ENCODE assay signal across 17 cellular contexts in the genomic region with DNA sequence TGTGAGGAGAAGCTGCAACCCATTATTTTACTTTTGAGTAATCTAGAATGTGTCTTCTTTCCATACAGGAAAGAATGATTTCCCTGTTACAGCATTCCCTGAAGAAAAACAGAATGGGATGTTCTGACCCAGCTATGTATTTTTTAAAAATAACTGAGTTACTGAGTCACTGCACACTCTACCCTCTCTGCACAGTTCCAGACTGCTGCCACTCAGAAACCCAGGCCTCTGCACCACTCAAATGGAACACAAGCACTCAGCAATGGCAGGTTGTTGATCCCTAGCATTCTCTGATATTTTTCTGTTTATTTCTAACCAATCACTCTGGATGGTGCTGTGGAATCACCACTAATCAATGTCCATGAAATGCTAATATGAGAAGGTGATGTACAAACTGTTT.
DNase-seq lines count a peak whose midpoint lies in the region; TF ChIP-seq lines count a peak whose summit lies in the region.
"Had no signal": no experiment of that assay in that cellular context is flagged by ENCODE, and none has a peak within 500 bp of the region (broad histone marks: within the 10 kb centered on the region; RNA-seq: fewer than 3 reads in every experiment).

No MANE protein-coding gene starts in this region.

- no peak overlapping the region for H3K4me3 Mint-ChIP-seq in Caco-2 (ENCODE audit: unreplicated experiment)
- H3K4me3 Mint-ChIP-seq: CD4-positive, alpha-beta T cell; GM23338; HFFc6; IgD-negative memory B cell had no signal

- no peaks in the 10 kb centered on the region for H3K9me3 Mint-ChIP-seq in Caco-2 (ENCODE audit: unreplicated experiment)
- H3K9me3 Mint-ChIP-seq: GM23338 had no signal

- POLR2A ChIA-PET in Caco-2 (lab: Charles Lee): no interaction called here

- in situ Hi-C loops in Caki2 (cut with HindIII; ENCODE audit: low pct_unique_long_range_greater_than_20kb, low sequenced_read_pairs): no loop called here

- H3K36me3 Mint-ChIP-seq in Caco-2 (ENCODE audit: insufficient read depth, unreplicated experiment): no peaks in the 10 kb centered on the region

- H3K36me3 ChIP-seq in thyroid gland (no peaks in the 10 kb centered on the region), MG63 (no peaks in the 10 kb centered on the region), Caco-2 (ENCODE audit: control insufficient read depth, insufficient read depth, low read length) (no peaks in the 10 kb centered on the region)

- H3K27me3 Mint-ChIP-seq in Caco-2 (ENCODE audit: insufficient read depth, unreplicated experiment): no peaks in the 10 kb centered on the region
- H3K27me3 Mint-ChIP-seq: CD4-positive, alpha-beta T cell; IgD-negative memory B cell had no signal

- DNase-seq in Caki2 (ENCODE audit: low read depth) (peak; percentile 19), epithelial cell of proximal tubule (ENCODE audit: low read depth) (peak; percentile 19), kidney tubule cell (ENCODE audit: low spot score) (peak; percentile 58), thyroid gland (peak; percentile 9 to 24), dermis blood vessel endothelial cell (no peak), MG63 (no peak), Caco-2 (no peak)
- DNase-seq: AML-193; Calu3; CD4-positive, alpha-beta T cell; DMS79 treated with DMSO at 0.1 percent for 48 hours; GF-D8; H7; HFFc6 had no signal

- no peak overlapping the region for H3K27ac ChIP-seq in thyroid gland
- H3K27ac ChIP-seq: C4-2B had no signal

- H3K4me1 Mint-ChIP-seq in Caco-2 (ENCODE audit: low read depth, unreplicated experiment): no peaks in the 10 kb centered on the region
- H3K4me1 Mint-ChIP-seq: GM23338, IgD-negative memory B cell had no signal

- intact Hi-C loops in thyroid gland (cut with DNase I): no loop called here
- intact Hi-C loops in Caco-2 (cut with micrococcal nuclease; ENCODE audit: unreplicated experiment): no loop called here

- no peak overlapping the region for H3K27ac Mint-ChIP-seq in Caco-2 (ENCODE audit: unreplicated experiment)
- H3K27ac Mint-ChIP-seq: CD4-positive, alpha-beta T cell; GM23338; HFFc6; IgD-negative memory B cell had no signal

- CTCF ChIA-PET in Caco-2 (lab: Charles Lee): no interaction called here

- no peaks in the 10 kb centered on the region for H3K4me1 ChIP-seq in thyroid gland
- no peaks in the 10 kb centered on the region for H3K4me1 ChIP-seq in Caco-2

- BruUV-seq in Caco-2 (replicated peaks; lab: Mats Ljungman, UMichigan): no TSS peak

- no peak for TF ChIP-seq POLR2A in thyroid gland (IDR thresholded peaks at IDR 0.05)

- H3K4me3 ChIP-seq in epithelial cell of proximal tubule (ENCODE audit: low read depth, low read length): no peak overlapping the region
- no peak overlapping the region for H3K4me3 ChIP-seq in thyroid gland (replicated peaks in 1 of 3)
- H3K4me3 ChIP-seq in MG63: no peak overlapping the region
- H3K4me3 ChIP-seq in Caco-2 (ENCODE audit: low read depth, low read length): no peak overlapping the region
- H3K4me3 ChIP-seq: GM23338 had no signal

- TF ChIP-seq CTCF in epithelial cell of proximal tubule (conservative IDR thresholded peaks at IDR 0.05; ENCODE audit: low read depth, low read length): no peak
- no peak for TF ChIP-seq CTCF in thyroid gland (IDR thresholded peaks at IDR 0.05)
- no peak for TF ChIP-seq CTCF in Caco-2 (IDR thresholded peaks at IDR 0.05; ENCODE audit: insufficient read depth in 1 of 2, low read depth in 1 of 2, low read length in 1 of 2, severe bottlenecking in 1 of 2, unreplicated experiment in 1 of 2)

- H3K9me3 ChIP-seq in thyroid gland: no peaks in the 10 kb centered on the region
- H3K9me3 ChIP-seq in MG63: no peaks in the 10 kb centered on the region
- no peaks in the 10 kb centered on the region for H3K9me3 ChIP-seq in Caco-2

- H3K27me3 ChIP-seq in thyroid gland (no peaks in the 10 kb centered on the region), MG63 (no peaks in the 10 kb centered on the region), Caco-2 (replicated peaks; ENCODE audit: control insufficient read depth, insufficient read depth, low read length) (no peaks in the 10 kb centered on the region)

Comparison
In these comparisons a context has a peak if more than half of its experiments do, and no peak if none do; other contexts are left out.
1. DNase-seq: peak in Caki2 (single experiment), epithelial cell of proximal tubule (single experiment), kidney tubule cell (single experiment) and thyroid gland (2 of 2); none in dermis blood vessel endothelial cell (single experiment), MG63 (single experiment) and Caco-2 (0 of 2).